ENCODE assay signal across 1 cellular context in the genomic region with DNA sequence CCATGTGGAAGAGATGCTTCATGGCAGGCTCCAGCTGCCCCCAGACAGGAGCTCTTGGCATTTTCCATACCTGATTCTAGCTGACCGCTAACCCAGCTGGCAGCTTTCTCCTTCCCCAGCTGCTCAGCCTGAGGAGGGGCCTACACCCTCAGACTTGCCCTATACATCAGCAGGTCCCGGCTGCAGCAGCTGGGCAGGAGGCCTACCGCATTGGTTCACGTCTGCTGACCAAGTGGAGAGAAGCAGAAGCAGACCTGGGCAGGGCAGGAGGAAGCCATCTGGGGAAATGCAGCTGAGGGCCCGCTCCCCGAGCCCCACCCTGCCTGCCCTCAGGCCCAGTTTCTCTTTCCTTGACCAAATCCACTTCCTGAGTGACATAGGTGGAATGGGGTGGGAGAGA.
TF ChIP-seq lines count a peak whose summit lies in the region.

No MANE protein-coding gene starts in this region.

TF ChIP-seq in H1, 55 proteins besides CTCF, POLR2A, EP300 and RAD21:
- no peak for TF ChIP-seq YY1 (IDR thresholded peaks at IDR 0.05; ENCODE audit: low read depth, low read length)
- TF ChIP-seq TCF12 (IDR thresholded peaks at IDR 0.05; ENCODE audit: low read depth, low read length): no peak
- no peak for TF ChIP-seq NANOG (IDR thresholded peaks at IDR 0.05; ENCODE audit: insufficient read depth, low read depth, low read length, poor library complexity, severe bottlenecking)
- TF ChIP-seq, protein P1, sequence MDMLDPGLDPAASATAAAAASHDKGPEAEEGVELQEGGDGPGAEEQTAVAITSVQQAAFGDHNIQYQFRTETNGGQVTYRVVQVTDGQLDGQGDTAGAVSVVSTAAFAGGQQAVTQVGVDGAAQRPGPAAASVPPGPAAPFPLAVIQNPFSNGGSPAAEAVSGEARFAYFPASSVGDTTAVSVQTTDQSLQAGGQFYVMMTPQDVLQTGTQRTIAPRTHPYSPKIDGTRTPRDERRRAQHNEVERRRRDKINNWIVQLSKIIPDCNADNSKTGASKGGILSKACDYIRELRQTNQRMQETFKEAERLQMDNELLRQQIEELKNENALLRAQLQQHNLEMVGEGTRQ (IDR thresholded peaks at IDR 0.05; ENCODE audit: low read length): no peak
- TF ChIP-seq SUZ12 (IDR thresholded peaks at IDR 0.05; ENCODE audit: low read length): no peak
- TF ChIP-seq, protein P2, sequence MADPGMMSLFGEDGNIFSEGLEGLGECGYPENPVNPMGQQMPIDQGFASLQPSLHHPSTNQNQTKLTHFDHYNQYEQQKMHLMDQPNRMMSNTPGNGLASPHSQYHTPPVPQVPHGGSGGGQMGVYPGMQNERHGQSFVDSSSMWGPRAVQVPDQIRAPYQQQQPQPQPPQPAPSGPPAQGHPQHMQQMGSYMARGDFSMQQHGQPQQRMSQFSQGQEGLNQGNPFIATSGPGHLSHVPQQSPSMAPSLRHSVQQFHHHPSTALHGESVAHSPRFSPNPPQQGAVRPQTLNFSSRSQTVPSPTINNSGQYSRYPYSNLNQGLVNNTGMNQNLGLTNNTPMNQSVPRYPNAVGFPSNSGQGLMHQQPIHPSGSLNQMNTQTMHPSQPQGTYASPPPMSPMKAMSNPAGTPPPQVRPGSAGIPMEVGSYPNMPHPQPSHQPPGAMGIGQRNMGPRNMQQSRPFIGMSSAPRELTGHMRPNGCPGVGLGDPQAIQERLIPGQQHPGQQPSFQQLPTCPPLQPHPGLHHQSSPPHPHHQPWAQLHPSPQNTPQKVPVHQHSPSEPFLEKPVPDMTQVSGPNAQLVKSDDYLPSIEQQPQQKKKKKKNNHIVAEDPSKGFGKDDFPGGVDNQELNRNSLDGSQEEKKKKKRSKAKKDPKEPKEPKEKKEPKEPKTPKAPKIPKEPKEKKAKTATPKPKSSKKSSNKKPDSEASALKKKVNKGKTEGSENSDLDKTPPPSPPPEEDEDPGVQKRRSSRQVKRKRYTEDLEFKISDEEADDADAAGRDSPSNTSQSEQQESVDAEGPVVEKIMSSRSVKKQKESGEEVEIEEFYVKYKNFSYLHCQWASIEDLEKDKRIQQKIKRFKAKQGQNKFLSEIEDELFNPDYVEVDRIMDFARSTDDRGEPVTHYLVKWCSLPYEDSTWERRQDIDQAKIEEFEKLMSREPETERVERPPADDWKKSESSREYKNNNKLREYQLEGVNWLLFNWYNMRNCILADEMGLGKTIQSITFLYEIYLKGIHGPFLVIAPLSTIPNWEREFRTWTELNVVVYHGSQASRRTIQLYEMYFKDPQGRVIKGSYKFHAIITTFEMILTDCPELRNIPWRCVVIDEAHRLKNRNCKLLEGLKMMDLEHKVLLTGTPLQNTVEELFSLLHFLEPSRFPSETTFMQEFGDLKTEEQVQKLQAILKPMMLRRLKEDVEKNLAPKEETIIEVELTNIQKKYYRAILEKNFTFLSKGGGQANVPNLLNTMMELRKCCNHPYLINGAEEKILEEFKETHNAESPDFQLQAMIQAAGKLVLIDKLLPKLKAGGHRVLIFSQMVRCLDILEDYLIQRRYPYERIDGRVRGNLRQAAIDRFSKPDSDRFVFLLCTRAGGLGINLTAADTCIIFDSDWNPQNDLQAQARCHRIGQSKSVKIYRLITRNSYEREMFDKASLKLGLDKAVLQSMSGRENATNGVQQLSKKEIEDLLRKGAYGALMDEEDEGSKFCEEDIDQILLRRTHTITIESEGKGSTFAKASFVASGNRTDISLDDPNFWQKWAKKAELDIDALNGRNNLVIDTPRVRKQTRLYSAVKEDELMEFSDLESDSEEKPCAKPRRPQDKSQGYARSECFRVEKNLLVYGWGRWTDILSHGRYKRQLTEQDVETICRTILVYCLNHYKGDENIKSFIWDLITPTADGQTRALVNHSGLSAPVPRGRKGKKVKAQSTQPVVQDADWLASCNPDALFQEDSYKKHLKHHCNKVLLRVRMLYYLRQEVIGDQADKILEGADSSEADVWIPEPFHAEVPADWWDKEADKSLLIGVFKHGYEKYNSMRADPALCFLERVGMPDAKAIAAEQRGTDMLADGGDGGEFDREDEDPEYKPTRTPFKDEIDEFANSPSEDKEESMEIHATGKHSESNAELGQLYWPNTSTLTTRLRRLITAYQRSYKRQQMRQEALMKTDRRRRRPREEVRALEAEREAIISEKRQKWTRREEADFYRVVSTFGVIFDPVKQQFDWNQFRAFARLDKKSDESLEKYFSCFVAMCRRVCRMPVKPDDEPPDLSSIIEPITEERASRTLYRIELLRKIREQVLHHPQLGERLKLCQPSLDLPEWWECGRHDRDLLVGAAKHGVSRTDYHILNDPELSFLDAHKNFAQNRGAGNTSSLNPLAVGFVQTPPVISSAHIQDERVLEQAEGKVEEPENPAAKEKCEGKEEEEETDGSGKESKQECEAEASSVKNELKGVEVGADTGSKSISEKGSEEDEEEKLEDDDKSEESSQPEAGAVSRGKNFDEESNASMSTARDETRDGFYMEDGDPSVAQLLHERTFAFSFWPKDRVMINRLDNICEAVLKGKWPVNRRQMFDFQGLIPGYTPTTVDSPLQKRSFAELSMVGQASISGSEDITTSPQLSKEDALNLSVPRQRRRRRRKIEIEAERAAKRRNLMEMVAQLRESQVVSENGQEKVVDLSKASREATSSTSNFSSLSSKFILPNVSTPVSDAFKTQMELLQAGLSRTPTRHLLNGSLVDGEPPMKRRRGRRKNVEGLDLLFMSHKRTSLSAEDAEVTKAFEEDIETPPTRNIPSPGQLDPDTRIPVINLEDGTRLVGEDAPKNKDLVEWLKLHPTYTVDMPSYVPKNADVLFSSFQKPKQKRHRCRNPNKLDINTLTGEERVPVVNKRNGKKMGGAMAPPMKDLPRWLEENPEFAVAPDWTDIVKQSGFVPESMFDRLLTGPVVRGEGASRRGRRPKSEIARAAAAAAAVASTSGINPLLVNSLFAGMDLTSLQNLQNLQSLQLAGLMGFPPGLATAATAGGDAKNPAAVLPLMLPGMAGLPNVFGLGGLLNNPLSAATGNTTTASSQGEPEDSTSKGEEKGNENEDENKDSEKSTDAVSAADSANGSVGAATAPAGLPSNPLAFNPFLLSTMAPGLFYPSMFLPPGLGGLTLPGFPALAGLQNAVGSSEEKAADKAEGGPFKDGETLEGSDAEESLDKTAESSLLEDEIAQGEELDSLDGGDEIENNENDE (IDR thresholded peaks at IDR 0.05; ENCODE audit: insufficient replicate concordance, low read length): no peak
- no peak for TF ChIP-seq GABPA (IDR thresholded peaks at IDR 0.05; ENCODE audit: borderline replicate concordance, insufficient read depth, low read length)
- no peak for TF ChIP-seq TEAD4 (IDR thresholded peaks at IDR 0.05; ENCODE audit: low read depth, low read length)
- no peak for TF ChIP-seq NRF1 (IDR thresholded peaks at IDR 0.05; ENCODE audit: low read depth, low read length)
